Comparison of ENCODE assay signal across 16 cellular contexts in the genomic region with DNA sequence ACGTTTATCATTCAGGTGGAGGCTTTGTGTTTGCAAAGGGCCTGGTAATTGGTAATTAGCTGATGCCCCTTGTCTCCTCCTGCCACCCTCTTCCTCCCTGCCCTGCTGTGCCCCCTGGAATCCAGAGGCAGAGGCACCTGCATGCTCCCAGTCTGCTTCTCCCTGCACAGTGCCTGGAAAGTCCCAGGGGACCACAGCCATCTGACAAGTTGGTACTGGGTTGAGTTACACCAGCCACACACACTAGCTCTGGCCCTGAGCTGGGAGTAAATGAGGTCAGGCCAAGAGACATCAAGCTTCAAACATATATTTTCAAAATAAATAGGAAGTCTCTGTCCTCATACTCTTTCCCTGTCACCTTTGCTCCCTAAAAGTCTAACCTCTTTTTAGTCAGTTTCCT. TPM values are rescaled to one million over a fixed set of nuclear protein-coding genes. Genes with fewer than 3 reads are reported as not detected.
DNase-seq lines count a peak whose midpoint lies in the region; ATAC-seq and TF ChIP-seq lines count a peak whose summit lies in the region.
"Had no signal": no experiment of that assay in that cellular context is flagged by ENCODE, and none has a peak within 500 bp of the region (broad histone marks: within the 10 kb centered on the region; RNA-seq: fewer than 3 reads in every experiment).

No MANE protein-coding gene starts in this region.

- 80 to 89% methylated on average over 1 of the region's 1 CpG for WGBS in gastroesophageal sphincter (ENCODE audit: low coverage in 1 of 2), 2 donors

- H3K4me1 Mint-ChIP-seq in T-helper 17 cell, result peaks cover 31% of the 10 kb centered on the region
- peaks cover 30% of the 10 kb centered on the region for H3K4me1 Mint-ChIP-seq in CD4-positive, alpha-beta T cell (ENCODE audit: low read depth)
- H3K4me1 Mint-ChIP-seq: neural progenitor cell had no signal

- peaks cover 9% of the 10 kb centered on the region for H3K36me3 Mint-ChIP-seq in T-helper 17 cell (ENCODE audit: low read depth)
- peaks cover 81% of the 10 kb centered on the region for H3K36me3 Mint-ChIP-seq in CD4-positive, alpha-beta T cell (ENCODE audit: low read depth)
- H3K36me3 Mint-ChIP-seq: neural progenitor cell had no signal

- no peak for TF ChIP-seq EP300 in gastroesophageal sphincter (IDR thresholded peaks at IDR 0.05)

- H3K4me1 ChIP-seq in DND-41 (ENCODE audit: insufficient read depth, low read length), result peaks cover 8% of the 10 kb centered on the region
- peaks cover 5% of the 10 kb centered on the region for H3K4me1 ChIP-seq in A673 (ENCODE audit: insufficient read depth, low read length, poor library complexity, severe bottlenecking)
- no peaks in the 10 kb centered on the region for H3K4me1 ChIP-seq in gastroesophageal sphincter
- H3K4me1 ChIP-seq: lower lobe of right lung had no signal

- TF ChIP-seq CTCF in DND-41 (IDR thresholded peaks at IDR 0.05; ENCODE audit: borderline replicate concordance, extremely low read depth, low read length, poor library complexity, severe bottlenecking), result no peak
- no peak for TF ChIP-seq CTCF in A673 (conservative IDR thresholded peaks at IDR 0.05; ENCODE audit: low read depth, low read length)
- TF ChIP-seq CTCF in CD4-positive, alpha-beta T cell (IDR thresholded peaks at IDR 0.05), result no peak
- no peak for TF ChIP-seq CTCF in gastroesophageal sphincter (IDR thresholded peaks at IDR 0.05)

- H3K4me3 Mint-ChIP-seq in T-helper 17 cell, result no peak overlapping the region
- H3K4me3 Mint-ChIP-seq in CD4-positive, alpha-beta T cell, result no peak overlapping the region
- H3K4me3 Mint-ChIP-seq: neural progenitor cell had no signal

- no peak overlapping the region for H2AFZ ChIP-seq in DND-41 (ENCODE audit: low read depth, low read length)
- H2AFZ ChIP-seq: neural progenitor cell had no signal

- H3K79me2 ChIP-seq in DND-41 (ENCODE audit: insufficient read depth, low read length), result no peaks in the 10 kb centered on the region

- no peak overlapping the region for H3K4me3 ChIP-seq in DND-41 (ENCODE audit: low read depth in 1 of 2, low read length in 2 of 2)
- no peak overlapping the region for H3K4me3 ChIP-seq in A673 (ENCODE audit: low read depth, low read length, poor library complexity, severe bottlenecking)
- no peak overlapping the region for H3K4me3 ChIP-seq in gastroesophageal sphincter
- H3K4me3 ChIP-seq: dorsolateral prefrontal cortex, lower lobe of right lung, neural progenitor cell had no signal

- no peaks in the 10 kb centered on the region for H3K27me3 ChIP-seq in DND-41 (ENCODE audit: insufficient read depth, low read length, poor library complexity)
- H3K27me3 ChIP-seq in A673 (replicated peaks; ENCODE audit: insufficient read depth, low read depth, low read length, poor library complexity), result no peaks in the 10 kb centered on the region
- H3K27me3 ChIP-seq in CD4-positive, alpha-beta T cell (ENCODE audit: control insufficient read depth, insufficient read depth, low read length), result no peaks in the 10 kb centered on the region
- H3K27me3 ChIP-seq in gastroesophageal sphincter, result no peaks in the 10 kb centered on the region
- H3K27me3 ChIP-seq: dorsolateral prefrontal cortex, neural progenitor cell had no signal

- H3K4me2 ChIP-seq in DND-41 (ENCODE audit: insufficient read depth, low read length), result no peak overlapping the region
- H3K4me2 ChIP-seq: neural progenitor cell had no signal

- no peaks in the 10 kb centered on the region for H3K27me3 Mint-ChIP-seq in T-helper 17 cell
- no peaks in the 10 kb centered on the region for H3K27me3 Mint-ChIP-seq in CD4-positive, alpha-beta T cell

- peak overlapping the region; percentile 4 for H3K27ac Mint-ChIP-seq in T-helper 17 cell
- no peak overlapping the region for H3K27ac Mint-ChIP-seq in CD4-positive, alpha-beta T cell
- H3K27ac Mint-ChIP-seq: neural progenitor cell had no signal

- H3K9me3 ChIP-seq in DND-41 (ENCODE audit: insufficient read depth, low read length, severe bottlenecking) (no peaks in the 10 kb centered on the region), T-helper 17 cell (ENCODE audit: control insufficient read depth, low read length, poor library complexity, severe bottlenecking) (no peaks in the 10 kb centered on the region), A673 (ENCODE audit: low read depth, low read length, poor library complexity, severe bottlenecking) (no peaks in the 10 kb centered on the region), gastroesophageal sphincter (no peaks in the 10 kb centered on the region)
- H3K9me3 ChIP-seq in CD4-positive, alpha-beta T cell (ENCODE audit: control insufficient read depth, low read length), result no peaks in the 10 kb centered on the region
- H3K9me3 ChIP-seq: lower lobe of right lung had no signal

- no peak overlapping the region for H3K27ac ChIP-seq in DND-41 (ENCODE audit: low read length)
- no peak overlapping the region for H3K27ac ChIP-seq in A673 (ENCODE audit: low read depth, low read length, poor library complexity, severe bottlenecking)
- H3K27ac ChIP-seq in CD4-positive, alpha-beta T cell (ENCODE audit: low read depth, low read length), result no peak overlapping the region
- no peak overlapping the region for H3K27ac ChIP-seq in gastroesophageal sphincter
- H3K27ac ChIP-seq: dorsolateral prefrontal cortex, lower lobe of right lung, neural progenitor cell had no signal

- H3K36me3 ChIP-seq in DND-41 (ENCODE audit: insufficient read depth, low read length) (peaks cover 9% of the 10 kb centered on the region; the same call in 1 of the 2 replicates), A673 (ENCODE audit: insufficient read depth, low read length, poor library complexity, severe bottlenecking) (no peaks in the 10 kb centered on the region), gastroesophageal sphincter (no peaks in the 10 kb centered on the region)
- H3K36me3 ChIP-seq: lower lobe of right lung, neural progenitor cell had no signal

- no peaks in the 10 kb centered on the region for H3K9me3 Mint-ChIP-seq in CD4-positive, alpha-beta T cell
- H3K9me3 Mint-ChIP-seq: neural progenitor cell had no signal

- H4K20me1 ChIP-seq in DND-41 (ENCODE audit: insufficient read depth, low read length), result no peaks in the 10 kb centered on the region; the same call in 1 of the 2 replicates

- DNase-seq in DND-41 (peak; percentile 30), T-helper 17 cell (no peak), A673 (ENCODE audit: low spot score) (no peak)
- no peak for DNase-seq in CD4-positive, alpha-beta T cell
- DNase-seq: activated T-cell treated with anti-CD3 and anti-CD28 coated beads, Interleukin-2, amount 50 U/mL, for 48 hours; C1 segment of cervical spinal cord; dorsolateral prefrontal cortex; GOT3; lower lobe of right lung had no signal

- intact Hi-C loops in A673 (cut with micrococcal nuclease; ENCODE audit: unreplicated experiment), result no loop called here
- intact Hi-C loops in CD4-positive, alpha-beta T cell (cut with DNase I, micrococcal nuclease), result no loop called here

- no peak overlapping the region for H3K9ac ChIP-seq in DND-41 (ENCODE audit: low read depth, low read length)
- H3K9ac ChIP-seq: neural progenitor cell had no signal

- CTCF ChIA-PET in A673 (lab: Charles Lee), result no interaction called here
- CTCF ChIA-PET in CD4-positive, alpha-beta T cell (lab: Charles Lee), result no interaction called here

- ATAC-seq in DND-41 (ENCODE audit: insufficient read depth, low read depth), result peak; percentile 62
- ATAC-seq in GM18873 (IDR thresholded peaks at IDR 0.05; ENCODE audit: low FRiP score, unreplicated experiment), result peak; percentile 60
- peak; percentile 75 for ATAC-seq in HG02798 (IDR thresholded peaks at IDR 0.05; ENCODE audit: poor library complexity, unreplicated experiment)
- no peak for ATAC-seq in T-helper 17 cell
- ATAC-seq in CD4-positive, alpha-beta T cell (ENCODE audit: poor library complexity), result no peak
- no peak for ATAC-seq in gastroesophageal sphincter
- ATAC-seq in GM19455 (IDR thresholded peaks at IDR 0.05; ENCODE audit: unreplicated experiment), result no peak
- ATAC-seq: lower lobe of right lung, SK-N-SH treated with all-trans-retinoic acid at 6 μM for 48 hours had no signal

- POLR2A ChIA-PET in A673 (lab: Charles Lee; ENCODE audit: low non-redundant PET), result no interaction called here
- POLR2A ChIA-PET in CD4-positive, alpha-beta T cell (lab: Charles Lee), result no interaction called here

- no TSS peak for BruUV-seq in A673 (replicated peaks; lab: Mats Ljungman, UMichigan)

- TF ChIP-seq POLR2A in gastroesophageal sphincter (IDR thresholded peaks at IDR 0.05), result no peak

RNA-seq across cellular contexts. Expression of gene INSYN2B, which starts 56.3 kb away (rescaled TPM):
- total RNA-seq in T-helper 17 cell, result not detected
- total RNA-seq in A673 (2021), result 5.6 and 10.8 TPM in 2 replicates
- not detected for total RNA-seq in CD4-positive, alpha-beta T cell
- not detected for total RNA-seq in gastroesophageal sphincter
- total RNA-seq: lower lobe of right lung, skeletal muscle tissue had no signal

Comparison
In these comparisons a context has a peak if more than half of its experiments do, and no peak if none do; other contexts are left out.
1. ATAC-seq: peak in DND-41 (single experiment), GM18873 (single experiment) and HG02798 (single experiment); none in T-helper 17 cell (single experiment), CD4-positive, alpha-beta T cell (single experiment), gastroesophageal sphincter (single experiment) and GM19455 (single experiment).